ENCODE assay signal across 14 cellular contexts in the genomic region with DNA sequence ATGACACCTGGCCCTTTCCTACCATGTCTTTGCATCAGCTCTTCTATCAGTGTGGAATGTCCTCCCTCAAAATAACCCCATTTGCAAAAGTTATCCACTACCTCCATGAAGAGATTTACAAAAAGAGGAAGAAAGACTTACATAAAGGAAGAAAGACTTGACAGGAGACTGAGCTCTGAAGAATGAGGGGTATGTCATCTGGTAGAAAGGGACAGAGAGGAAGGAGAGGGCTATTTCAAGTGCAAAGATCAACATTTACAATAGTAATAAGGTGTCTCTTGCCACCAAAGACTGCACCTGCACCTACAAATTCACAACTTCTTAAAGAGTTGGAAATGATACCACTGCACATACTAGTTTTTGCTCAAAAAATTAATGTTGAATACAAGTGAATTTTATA.
"Had no signal": no experiment of that assay in that cellular context is flagged by ENCODE, and none has a peak within 500 bp of the region (broad histone marks: within the 10 kb centered on the region; RNA-seq: fewer than 3 reads in every experiment).

No MANE protein-coding gene starts in this region.

- FAIRE-seq: frontal cortex, keratinocyte, pancreas, TTC549 had no signal

- DNase-seq: activated CD4-positive, CD25-positive, alpha-beta regulatory T cell; body of pancreas; central memory CD4-positive, alpha-beta T cell; effector memory CD4-positive, alpha-beta T cell; pancreas; stimulated activated CD4-positive, alpha-beta T cell treated with anti-CD3 and anti-CD28 coated beads, Interleukin-15, amount 100 ng/mL, for 24 hours; stimulated activated CD4-positive, alpha-beta T cell treated with anti-CD3 and anti-CD28 coated beads, Interleukin-4, amount 100 ng/mL, for 24 hours; upper lobe of left lung had no signal

- H3K27ac ChIP-seq: body of pancreas, pancreas, upper lobe of left lung had no signal

- H3K9me3 Mint-ChIP-seq: activated naive CD4-positive, alpha-beta T cell treated with anti-CD3 and anti-CD28 coated beads, Interleukin-2, amount 50 U/mL, for 24 hours; activated T-helper 2 cell treated with anti-CD3 and anti-CD28 coated beads, Interferon-gamma antibody, Interleukin-2, Interleukin-4, amounts not matched to agents 10 μg/mL and 5 μg/mL and 100 μg/mL, durations not matched to agents 14 hours and 24 hours and 36 hours; stimulated activated naive CD8-positive, alpha-beta T cell treated with anti-CD3 and anti-CD28 coated beads, Interleukin-15, Interleukin-2, amounts not matched to agents 100 ng/mL and 50 ng/mL, for 24 hours had no signal

- H3K27me3 ChIP-seq: body of pancreas, pancreas, upper lobe of left lung had no signal

- H3K4me1 ChIP-seq: upper lobe of left lung had no signal

- H3K4me3 Mint-ChIP-seq: activated naive CD4-positive, alpha-beta T cell treated with anti-CD3 and anti-CD28 coated beads, Interleukin-2, amount 50 U/mL, for 24 hours; stimulated activated naive CD8-positive, alpha-beta T cell treated with anti-CD3 and anti-CD28 coated beads, Interleukin-15, Interleukin-2, amounts not matched to agents 100 ng/mL and 50 ng/mL, for 24 hours had no signal

- ATAC-seq: body of pancreas, pancreas had no signal

- H3K27ac Mint-ChIP-seq: activated naive CD4-positive, alpha-beta T cell treated with anti-CD3 and anti-CD28 coated beads, Interleukin-2, amount 50 U/mL, for 24 hours; activated T-helper 2 cell treated with anti-CD3 and anti-CD28 coated beads, Interferon-gamma antibody, Interleukin-2, Interleukin-4, amounts not matched to agents 10 μg/mL and 5 μg/mL and 100 μg/mL, durations not matched to agents 14 hours and 24 hours and 36 hours; stimulated activated naive CD8-positive, alpha-beta T cell treated with anti-CD3 and anti-CD28 coated beads, Interleukin-15, Interleukin-2, amounts not matched to agents 100 ng/mL and 50 ng/mL, for 24 hours had no signal

- H3K4me1 Mint-ChIP-seq: activated naive CD4-positive, alpha-beta T cell treated with anti-CD3 and anti-CD28 coated beads, Interleukin-2, amount 50 U/mL, for 24 hours had no signal

- H3K36me3 ChIP-seq: pancreas, upper lobe of left lung had no signal

- H3K4me3 ChIP-seq: body of pancreas, pancreas, upper lobe of left lung had no signal

- H3K9me3 ChIP-seq: body of pancreas, pancreas, upper lobe of left lung had no signal
